Comparison of ENCODE assay signal across 1 cellular context in the genomic region with DNA sequence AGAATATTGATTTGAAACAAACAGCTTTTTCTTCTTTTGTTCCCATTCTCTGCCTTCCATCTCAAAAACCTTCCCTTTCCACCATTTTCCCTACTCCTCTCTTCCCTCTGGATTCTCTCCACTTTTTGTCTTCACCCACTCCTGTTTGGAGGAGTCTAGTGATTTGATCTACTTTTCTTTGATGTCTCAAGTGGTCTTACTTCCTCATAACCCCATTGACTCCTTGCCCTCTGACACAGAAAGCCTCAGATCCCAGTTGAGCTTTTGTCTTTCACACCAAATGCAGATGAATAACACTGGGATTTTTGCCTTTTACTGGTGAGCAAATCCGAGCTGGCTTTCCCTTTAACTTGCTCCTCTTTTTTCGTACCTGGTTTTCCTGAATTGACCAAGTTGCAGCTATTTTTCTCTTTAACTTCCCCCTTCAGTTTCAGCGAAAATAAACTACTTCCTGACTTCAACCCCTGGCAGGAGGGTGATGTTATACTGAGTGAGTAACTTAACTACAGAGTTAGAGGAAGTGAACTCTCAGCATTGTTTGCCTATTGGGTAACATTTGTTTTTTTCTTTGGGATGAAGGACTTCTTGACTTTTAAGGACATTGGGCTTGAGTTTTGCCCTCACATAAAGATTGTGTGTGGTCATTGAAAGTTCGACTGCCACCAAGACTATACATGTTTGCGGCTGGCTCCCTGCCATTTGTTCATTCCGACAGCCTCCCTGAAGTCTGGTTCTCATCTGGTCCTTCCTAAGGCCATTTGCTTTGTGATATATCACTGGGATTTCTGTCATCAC.
TF ChIP-seq lines count a peak whose summit lies in the region.

No MANE protein-coding gene starts in this region.

TF ChIP-seq in HepG2, 621 proteins besides CTCF, POLR2A, EP300 and RAD21 (continued from another document):
- TF ChIP-seq, protein P1, sequence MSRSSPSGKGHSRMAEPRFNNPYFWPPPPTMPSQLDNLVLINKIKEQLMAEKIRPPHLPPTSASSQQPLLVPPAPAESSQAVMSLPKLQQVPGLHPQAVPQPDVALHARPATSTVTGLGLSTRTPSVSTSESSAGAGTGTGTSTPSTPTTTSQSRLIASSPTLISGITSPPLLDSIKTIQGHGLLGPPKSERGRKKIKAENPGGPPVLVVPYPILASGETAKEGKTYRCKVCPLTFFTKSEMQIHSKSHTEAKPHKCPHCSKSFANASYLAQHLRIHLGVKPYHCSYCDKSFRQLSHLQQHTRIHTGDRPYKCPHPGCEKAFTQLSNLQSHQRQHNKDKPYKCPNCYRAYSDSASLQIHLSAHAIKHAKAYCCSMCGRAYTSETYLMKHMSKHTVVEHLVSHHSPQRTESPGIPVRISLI (CRISPR knock-in tag; IDR thresholded peaks at IDR 0.05; ENCODE audit: borderline replicate concordance) = no peak
- TF ChIP-seq ZFP36 (IDR thresholded peaks at IDR 0.05; ENCODE audit: borderline replicate concordance, low read depth, low read length, partially characterized antibody) (no peak), ZSCAN22 (CRISPR knock-in tag; IDR thresholded peaks at IDR 0.05) (no peak), ZNF282 (IDR thresholded peaks at IDR 0.05; ENCODE audit: partially characterized antibody) (no peak), ZNF33A (CRISPR knock-in tag; IDR thresholded peaks at IDR 0.05; ENCODE audit: borderline replicate concordance) (no peak), MIXL1 (CRISPR knock-in tag; IDR thresholded peaks at IDR 0.05) (no peak)
